1 cellular context compared by ENCODE assay signal in the genomic region with DNA sequence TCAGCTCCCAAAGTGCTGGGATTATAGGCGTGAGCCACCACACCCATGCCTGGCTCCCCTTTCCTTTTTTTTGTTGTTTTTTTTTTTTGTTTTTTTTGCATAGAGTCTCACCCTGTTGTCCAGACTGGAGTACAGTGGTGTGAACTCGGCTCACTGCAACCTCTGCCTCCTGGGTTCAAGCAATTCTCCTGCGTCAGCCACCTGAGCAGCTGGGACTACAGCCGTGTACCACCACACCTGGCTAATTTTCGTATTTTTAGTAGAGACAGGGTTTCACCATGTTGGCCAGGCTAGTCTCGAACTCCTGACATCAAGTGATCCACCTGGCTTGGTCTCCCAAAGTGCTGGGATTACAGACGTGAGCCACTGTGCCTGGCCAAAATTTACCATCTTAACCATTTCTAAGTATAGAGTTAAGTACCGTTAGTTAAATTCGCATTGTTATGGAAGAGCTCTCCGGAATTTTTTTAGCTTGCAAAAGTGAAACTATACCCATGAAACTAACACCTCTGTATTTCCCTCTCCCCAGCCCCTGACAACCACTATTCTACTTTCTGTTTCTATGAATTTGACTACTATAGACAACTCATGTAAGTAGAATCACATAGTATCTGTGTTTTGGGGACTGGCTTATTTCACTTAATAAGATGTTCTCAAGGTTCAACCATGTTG.
TF ChIP-seq lines count a peak whose summit lies in the region.

No MANE protein-coding gene starts in this region.

TF ChIP-seq in GM12878, 131 proteins besides CTCF, POLR2A, EP300 and RAD21 (continued from another document):
- TF ChIP-seq ETV6 (conservative IDR thresholded peaks at IDR 0.05 in 1 of 2, IDR thresholded peaks at IDR 0.05 in 1 of 2; ENCODE audit: borderline replicate concordance in 1 of 2, low read depth in 1 of 2): peak in 1 of 2 experiments; percentile 38; a peak in 1 of 4 replicates
- peak; percentile 56; the same call in 1 of the 2 replicates for TF ChIP-seq MEF2A (IDR thresholded peaks at IDR 0.05; ENCODE audit: insufficient read depth, low read depth, low read length)
- no peak for TF ChIP-seq SRF (IDR thresholded peaks at IDR 0.05; ENCODE audit: low read depth in 2 of 2, low read length in 2 of 2)
- TF ChIP-seq MEF2B (IDR thresholded peaks at IDR 0.05; ENCODE audit: partially characterized antibody, poor library complexity, severe bottlenecking): peak; percentile 81
- TF ChIP-seq RFX5 (IDR thresholded peaks at IDR 0.05; ENCODE audit: low read depth, low read length): no peak
- peak; percentile 91 for TF ChIP-seq IKZF1 (conservative IDR thresholded peaks at IDR 0.05)
- no peak for TF ChIP-seq PKNOX1 (IDR thresholded peaks at IDR 0.05)
- TF ChIP-seq EGR1 (IDR thresholded peaks at IDR 0.05; ENCODE audit: borderline replicate concordance in 1 of 2, low read depth in 2 of 2, low read length in 2 of 2): no peak
- TF ChIP-seq POLR2AphosphoS5 (IDR thresholded peaks at IDR 0.05; ENCODE audit: low read length): no peak
- TF ChIP-seq ASH2L (IDR thresholded peaks at IDR 0.05; ENCODE audit: borderline replicate concordance, low read depth): no peak; the same call in 1 of the 2 replicates
- no peak; the same call in 1 of the 2 replicates for TF ChIP-seq SMC3 (IDR thresholded peaks at IDR 0.05; ENCODE audit: borderline replicate concordance, low read length)
- TF ChIP-seq SMAD1 (IDR thresholded peaks at IDR 0.05; ENCODE audit: low read depth, partially characterized antibody): peak; percentile 55
- TF ChIP-seq TBL1XR1 (IDR thresholded peaks at IDR 0.05; ENCODE audit: low read depth, low read length): peak; percentile 86
- TF ChIP-seq, protein P1, sequence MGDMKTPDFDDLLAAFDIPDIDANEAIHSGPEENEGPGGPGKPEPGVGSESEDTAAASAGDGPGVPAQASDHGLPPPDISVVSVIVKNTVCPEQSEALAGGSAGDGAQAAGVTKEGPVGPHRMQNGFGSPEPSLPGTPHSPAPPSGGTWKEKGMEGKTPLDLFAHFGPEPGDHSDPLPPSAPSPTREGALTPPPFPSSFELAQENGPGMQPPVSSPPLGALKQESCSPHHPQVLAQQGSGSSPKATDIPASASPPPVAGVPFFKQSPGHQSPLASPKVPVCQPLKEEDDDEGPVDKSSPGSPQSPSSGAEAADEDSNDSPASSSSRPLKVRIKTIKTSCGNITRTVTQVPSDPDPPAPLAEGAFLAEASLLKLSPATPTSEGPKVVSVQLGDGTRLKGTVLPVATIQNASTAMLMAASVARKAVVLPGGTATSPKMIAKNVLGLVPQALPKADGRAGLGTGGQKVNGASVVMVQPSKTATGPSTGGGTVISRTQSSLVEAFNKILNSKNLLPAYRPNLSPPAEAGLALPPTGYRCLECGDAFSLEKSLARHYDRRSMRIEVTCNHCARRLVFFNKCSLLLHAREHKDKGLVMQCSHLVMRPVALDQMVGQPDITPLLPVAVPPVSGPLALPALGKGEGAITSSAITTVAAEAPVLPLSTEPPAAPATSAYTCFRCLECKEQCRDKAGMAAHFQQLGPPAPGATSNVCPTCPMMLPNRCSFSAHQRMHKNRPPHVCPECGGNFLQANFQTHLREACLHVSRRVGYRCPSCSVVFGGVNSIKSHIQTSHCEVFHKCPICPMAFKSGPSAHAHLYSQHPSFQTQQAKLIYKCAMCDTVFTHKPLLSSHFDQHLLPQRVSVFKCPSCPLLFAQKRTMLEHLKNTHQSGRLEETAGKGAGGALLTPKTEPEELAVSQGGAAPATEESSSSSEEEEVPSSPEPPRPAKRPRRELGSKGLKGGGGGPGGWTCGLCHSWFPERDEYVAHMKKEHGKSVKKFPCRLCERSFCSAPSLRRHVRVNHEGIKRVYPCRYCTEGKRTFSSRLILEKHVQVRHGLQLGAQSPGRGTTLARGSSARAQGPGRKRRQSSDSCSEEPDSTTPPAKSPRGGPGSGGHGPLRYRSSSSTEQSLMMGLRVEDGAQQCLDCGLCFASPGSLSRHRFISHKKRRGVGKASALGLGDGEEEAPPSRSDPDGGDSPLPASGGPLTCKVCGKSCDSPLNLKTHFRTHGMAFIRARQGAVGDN (IDR thresholded peaks at IDR 0.05): 0 out of 2 replicates have a peak, but pooled peaks have one; percentile 52
- no peak; the same call in 1 of the 2 replicates for TF ChIP-seq NBN (IDR thresholded peaks at IDR 0.05)
- TF ChIP-seq TCF12 (IDR thresholded peaks at IDR 0.05; ENCODE audit: low read depth, low read length): peak; percentile 40; the same call in 1 of the 2 replicates
- 0 out of 2 replicates have a peak, but pooled peaks have one; percentile 57 for TF ChIP-seq ZNF24 (IDR thresholded peaks at IDR 0.05)
- 0 out of 2 replicates have a peak, but pooled peaks have one; percentile 62 for TF ChIP-seq SMARCA5 (IDR thresholded peaks at IDR 0.05)
- TF ChIP-seq ZNF217 (IDR thresholded peaks at IDR 0.05): peak; percentile 92
- no peak for TF ChIP-seq TCF7 (IDR thresholded peaks at IDR 0.05; ENCODE audit: borderline replicate concordance)
- no peak for TF ChIP-seq SREBF2 (IDR thresholded peaks at IDR 0.05; ENCODE audit: low read length)
- TF ChIP-seq JUNB (IDR thresholded peaks at IDR 0.05): peak; percentile 30; the same call in 1 of the 2 replicates
- no peak for TF ChIP-seq BCL11A (IDR thresholded peaks at IDR 0.05; ENCODE audit: low read depth, low read length)
- TF ChIP-seq FOS (IDR thresholded peaks at IDR 0.05; ENCODE audit: borderline replicate concordance, extremely low read depth, insufficient read length): no peak
- TF ChIP-seq BCLAF1 (IDR thresholded peaks at IDR 0.05): no peak
- TF ChIP-seq TCF3 (IDR thresholded peaks at IDR 0.05; ENCODE audit: borderline replicate concordance, insufficient read depth, low read depth, low read length): peak; percentile 67; the same call in 1 of the 2 replicates
- TF ChIP-seq, protein P2, sequence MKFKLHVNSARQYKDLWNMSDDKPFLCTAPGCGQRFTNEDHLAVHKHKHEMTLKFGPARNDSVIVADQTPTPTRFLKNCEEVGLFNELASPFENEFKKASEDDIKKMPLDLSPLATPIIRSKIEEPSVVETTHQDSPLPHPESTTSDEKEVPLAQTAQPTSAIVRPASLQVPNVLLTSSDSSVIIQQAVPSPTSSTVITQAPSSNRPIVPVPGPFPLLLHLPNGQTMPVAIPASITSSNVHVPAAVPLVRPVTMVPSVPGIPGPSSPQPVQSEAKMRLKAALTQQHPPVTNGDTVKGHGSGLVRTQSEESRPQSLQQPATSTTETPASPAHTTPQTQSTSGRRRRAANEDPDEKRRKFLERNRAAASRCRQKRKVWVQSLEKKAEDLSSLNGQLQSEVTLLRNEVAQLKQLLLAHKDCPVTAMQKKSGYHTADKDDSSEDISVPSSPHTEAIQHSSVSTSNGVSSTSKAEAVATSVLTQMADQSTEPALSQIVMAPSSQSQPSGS (IDR thresholded peaks at IDR 0.05; ENCODE audit: low read length): peak; percentile 82
- TF ChIP-seq CBX3 (IDR thresholded peaks at IDR 0.05; ENCODE audit: borderline replicate concordance, low read depth): no peak
- peak; percentile 62; the same call in 1 of the 2 replicates for TF ChIP-seq MTA3 (IDR thresholded peaks at IDR 0.05; ENCODE audit: borderline replicate concordance, low read length)
- TF ChIP-seq DPF2 (IDR thresholded peaks at IDR 0.05): peak; percentile 93
- TF ChIP-seq KDM1A (IDR thresholded peaks at IDR 0.05; ENCODE audit: borderline replicate concordance): no peak; the same call in 1 of the 2 replicates
- no peak; the same call in none of the 2 replicates for TF ChIP-seq ATF7 (IDR thresholded peaks at IDR 0.05; ENCODE audit: low read depth)
- TF ChIP-seq ZNF384 (IDR thresholded peaks at IDR 0.05; ENCODE audit: borderline replicate concordance, low read depth, low read length): peak; percentile 10; the same call in 1 of the 2 replicates
